11 cellular contexts compared by ENCODE assay signal in the genomic region with DNA sequence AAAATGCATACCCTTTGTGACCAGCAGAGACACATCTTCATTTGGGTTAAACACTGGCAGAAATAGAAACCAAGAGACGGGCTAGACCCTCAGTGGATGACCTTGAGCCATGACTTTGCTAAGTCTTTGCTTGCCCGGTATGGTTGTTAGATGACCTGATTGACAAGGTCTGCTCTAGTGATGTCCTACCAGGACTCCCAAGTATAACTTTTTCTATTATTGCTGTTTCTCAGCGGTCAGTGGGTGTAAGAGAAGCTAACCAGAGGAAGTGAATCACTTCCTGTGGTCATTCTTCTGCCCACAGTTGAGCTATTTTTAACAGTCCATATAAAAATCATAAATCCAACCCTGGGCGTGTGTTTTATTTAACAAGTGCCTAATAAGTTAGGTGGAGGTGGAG.
DNase-seq lines count a peak whose midpoint lies in the region; ATAC-seq and TF ChIP-seq lines count a peak whose summit lies in the region.
"Had no signal": no experiment of that assay in that cellular context is flagged by ENCODE, and none has a peak within 500 bp of the region (broad histone marks: within the 10 kb centered on the region; RNA-seq: fewer than 3 reads in every experiment).

No MANE protein-coding gene starts in this region.

- H3K27ac ChIP-seq in HCT116 (ENCODE audit: low read depth, low read length) (peak overlapping the region; percentile 8; the same call in 1 of the 2 replicates), SK-N-SH (ENCODE audit: low read depth in 2 of 2, low read length in 1 of 2) (no peak overlapping the region)
- H3K27ac ChIP-seq in CD8-positive, alpha-beta memory T cell (ENCODE audit: low read depth, low read length) = no peak overlapping the region
- H3K27ac ChIP-seq: skin epidermis had no signal

- H3K4me1 ChIP-seq in HCT116 (ENCODE audit: control insufficient read depth in 1 of 2, insufficient read depth in 2 of 2, low read length in 2 of 2) (peaks cover 15 to 36% of the 10 kb centered on the region in 2 experiments), SK-N-SH (ENCODE audit: control insufficient read depth in 1 of 2, insufficient read depth in 2 of 2, low read depth in 1 of 2, low read length in 1 of 2) (peaks cover 4 to 6% of the 10 kb centered on the region in 2 experiments; a peak in 2 of 4 replicates)
- no peaks in the 10 kb centered on the region for H3K4me1 ChIP-seq in CD8-positive, alpha-beta memory T cell (ENCODE audit: insufficient read depth, low read length)

- BruUV-seq in HCT116 (replicated peaks; lab: Mats Ljungman, UMichigan) = no TSS peak

- peak overlapping the region; percentile 77 for H3K4me2 ChIP-seq in HCT116 (ENCODE audit: low read length)
- H3K4me2 ChIP-seq in SK-N-SH = peak overlapping the region; percentile 34; the same call in 1 of the 2 replicates

- TF ChIP-seq CTCF in HCT116 (IDR thresholded peaks at IDR 0.05 in 2 of 3, conservative IDR thresholded peaks at IDR 0.05 in 1 of 3; ENCODE audit: borderline replicate concordance in 1 of 3, insufficient read depth in 1 of 3, low read depth in 2 of 3, low read length in 2 of 3) (no peak), SK-N-SH (IDR thresholded peaks at IDR 0.05) (no peak)

- H3K27me3 ChIP-seq in HCT116 (ENCODE audit: insufficient read depth, low read length) = no peaks in the 10 kb centered on the region
- H3K27me3 ChIP-seq in SK-N-SH (ENCODE audit: insufficient read depth) = peaks cover 16% of the 10 kb centered on the region; the same call in 1 of the 2 replicates
- H3K27me3 ChIP-seq in CD8-positive, alpha-beta memory T cell (ENCODE audit: insufficient read depth, low read length, poor library complexity, severe bottlenecking) = no peaks in the 10 kb centered on the region

- TF ChIP-seq EP300 in SK-N-SH (IDR thresholded peaks at IDR 0.05; ENCODE audit: borderline replicate concordance in 1 of 2, low read depth in 1 of 2, low read length in 1 of 2) = peak in 1 of 2 experiments; percentile 57; a peak in 1 of 4 replicates

- H2AFZ ChIP-seq in HCT116 (ENCODE audit: low read depth, low read length, poor library complexity, severe bottlenecking) = peak overlapping the region; percentile 50
- no peak overlapping the region for H2AFZ ChIP-seq in SK-N-SH (ENCODE audit: low read depth)

- ATAC-seq in HCT116 = peak; percentile 77
- no peak for ATAC-seq in GM21526 (IDR thresholded peaks at IDR 0.05; ENCODE audit: low FRiP score, unreplicated experiment)

- H3K4me3 ChIP-seq in HCT116 (replicated peaks in 1 of 2; ENCODE audit: low read depth in 1 of 2, low read length in 2 of 2) (peak overlapping the region in 1 of 2 experiments; percentile 43; a peak in 2 of 4 replicates), SK-N-SH (ENCODE audit: low read depth in 2 of 2, low read length in 1 of 2) (no peak overlapping the region)
- no peak overlapping the region for H3K4me3 ChIP-seq in CD8-positive, alpha-beta memory T cell (ENCODE audit: low read length)
- H3K4me3 ChIP-seq: skin epidermis had no signal

- no peaks in the 10 kb centered on the region for H3K4me1 Mint-ChIP-seq in CD8-positive, alpha-beta memory T cell

- 36% methylated on average over 4 of the region's 4 CpGs for WGBS in SK-N-SH (ENCODE audit: low lambda C conversion rate)

- no peaks in the 10 kb centered on the region for H3F3A ChIP-seq in SK-N-SH (replicated peaks; ENCODE audit: insufficient read depth)

- intact Hi-C loops in HCT116 (cut with micrococcal nuclease) = no loop called here

- RAD21 ChIA-PET in HCT116 (lab: Charles Lee; ENCODE audit: low non-redundant PET in 1 of 2, low total read pairs in 2 of 2, uncharacterized antibody in 2 of 2, unreplicated experiment in 2 of 2) = no interaction called here

- DNase-seq in COLO829 (ENCODE audit: low spot score) = peak; percentile 82
- DNase-seq in HCT116 (ENCODE audit: low read depth, low spot score) = no peak
- no peak for DNase-seq in SK-N-SH
- DNase-seq in iris pigment epithelial cell (ENCODE audit: low read depth) = peak; percentile 83
- DNase-seq in islet precursor cell = no peak
- no peak for DNase-seq in CD8-positive, alpha-beta memory T cell
- DNase-seq in NCI-H2081 treated with DMSO at 0.1 percent for 48 hours (lab: John Stamatoyannopoulos, UW) = no peak
- DNase-seq: activated CD4-positive, alpha-beta T cell treated with anti-CD3 and anti-CD28 coated beads, Interleukin-2, amount 50 U/mL, for 1 hour; DND-41 had no signal

- no peak for TF ChIP-seq POLR2A in HCT116 (IDR thresholded peaks at IDR 0.05; ENCODE audit: borderline replicate concordance, extremely low read depth, insufficient read depth, insufficient read length)

- H4K20me1 ChIP-seq in HCT116 (ENCODE audit: insufficient read depth) (no peaks in the 10 kb centered on the region), SK-N-SH (ENCODE audit: insufficient read depth) (no peaks in the 10 kb centered on the region)

- H3K9ac ChIP-seq in HCT116 (ENCODE audit: low read length) (no peak overlapping the region), SK-N-SH (no peak overlapping the region)

- H3K9me3 Mint-ChIP-seq in CD8-positive, alpha-beta memory T cell = peaks cover 0 to 2% (median 0%) of the 10 kb centered on the region in 5 donors

- POLR2A ChIA-PET in HCT116 (lab: Charles Lee) (interaction anchor here (1.5 kb wide), 1 partner anchor 32 kb away, joined by 3 read pairs; no protein-coding TSS in a partner anchor), SK-N-SH (lab: Yijun Ruan, JAX) (no interaction called here)
- POLR2A ChIA-PET in CD8-positive, alpha-beta memory T cell (lab: Charles Lee) = no interaction called here

- H3K9me2 ChIP-seq in HCT116 (ENCODE audit: insufficient read depth) (no peaks in the 10 kb centered on the region), SK-N-SH (no peaks in the 10 kb centered on the region)

- H3K36me3 ChIP-seq in HCT116 (ENCODE audit: control insufficient read depth in 1 of 2, insufficient read depth in 2 of 2, low read length in 2 of 2) (no peaks in the 10 kb centered on the region), SK-N-SH (replicated peaks in 1 of 2; ENCODE audit: control insufficient read depth in 1 of 2, insufficient read depth in 2 of 2, low read length in 1 of 2) (no peaks in the 10 kb centered on the region)
- no peaks in the 10 kb centered on the region for H3K36me3 ChIP-seq in CD8-positive, alpha-beta memory T cell (ENCODE audit: insufficient read depth, low read length)

- H3K27me3 Mint-ChIP-seq in CD8-positive, alpha-beta memory T cell = peaks cover 9 to 41% of the 10 kb centered on the region in 2 donors

- H3K9me3 ChIP-seq in HCT116 (ENCODE audit: control insufficient read depth in 1 of 2, insufficient read depth in 1 of 2, low read depth in 1 of 2, low read length in 2 of 2) (no peaks in the 10 kb centered on the region), SK-N-SH (no peaks in the 10 kb centered on the region)
- H3K9me3 ChIP-seq in CD8-positive, alpha-beta memory T cell (ENCODE audit: low read length) = no peaks in the 10 kb centered on the region

- H3K36me3 Mint-ChIP-seq in CD8-positive, alpha-beta memory T cell = no peaks in the 10 kb centered on the region

- 0 out of 2 replicates have a peak, but pooled peaks have one; percentile 5 for TF ChIP-seq RAD21 in HCT116 (IDR thresholded peaks at IDR 0.05; ENCODE audit: low read depth)
- no peak for TF ChIP-seq RAD21 in SK-N-SH (IDR thresholded peaks at IDR 0.05; ENCODE audit: low read length)

- CTCF ChIA-PET in HCT116 (lab: Charles Lee) = interaction anchor here (1.1 kb wide), 1 partner anchor 459 kb away, joined by 4 read pairs; no protein-coding TSS in a partner anchor
- CTCF ChIA-PET in SK-N-SH (lab: Yijun Ruan, JAX) = interaction anchor here (1.3 kb wide), 1 partner anchor 10 kb away, joined by 4 read pairs; no protein-coding TSS in a partner anchor
- CTCF ChIA-PET in CD8-positive, alpha-beta memory T cell (lab: Charles Lee) = no interaction called here

- H3K4me3 Mint-ChIP-seq in CD8-positive, alpha-beta memory T cell = no peak overlapping the region

- no peak overlapping the region for H3K27ac Mint-ChIP-seq in CD8-positive, alpha-beta memory T cell

- H3K79me2 ChIP-seq in HCT116 (ENCODE audit: insufficient read depth, low read length) (no peaks in the 10 kb centered on the region), SK-N-SH (ENCODE audit: insufficient read depth) (no peaks in the 10 kb centered on the region)

TF ChIP-seq in SK-N-SH, 30 proteins besides CTCF, POLR2A, EP300 and RAD21 (continues in another document):
- TF ChIP-seq TCF12 (IDR thresholded peaks at IDR 0.05) = peak; percentile 71
- peak; percentile 95 for TF ChIP-seq MEF2A (IDR thresholded peaks at IDR 0.05; ENCODE audit: borderline replicate concordance, low read depth)
- TF ChIP-seq JUND (IDR thresholded peaks at IDR 0.05) = peak; percentile 75
- TF ChIP-seq RXRA (IDR thresholded peaks at IDR 0.05; ENCODE audit: borderline replicate concordance, low read depth) = peak; percentile 54; the same call in 1 of the 2 replicates
- TF ChIP-seq NFIC (IDR thresholded peaks at IDR 0.05; ENCODE audit: borderline replicate concordance) = peak; percentile 30; the same call in 1 of the 2 replicates
- TF ChIP-seq GATA2 (CRISPR knock-in tag; IDR thresholded peaks at IDR 0.05) = no peak
- no peak for TF ChIP-seq EZH2phosphoT487 (IDR thresholded peaks at IDR 0.05; ENCODE audit: borderline replicate concordance, low read depth)
- TF ChIP-seq PBX3 (IDR thresholded peaks at IDR 0.05) = peak; percentile 58
- TF ChIP-seq TEAD4 (IDR thresholded peaks at IDR 0.05; ENCODE audit: borderline replicate concordance, insufficient read depth) = 0 out of 2 replicates have a peak, but pooled peaks have one; percentile 15
- peak; percentile 47; the same call in 1 of the 2 replicates for TF ChIP-seq FOSL2 (IDR thresholded peaks at IDR 0.05; ENCODE audit: borderline replicate concordance, low read depth)
- no peak for TF ChIP-seq SIN3A (IDR thresholded peaks at IDR 0.05; ENCODE audit: borderline replicate concordance, low read depth, low read length)

Comparison
In these comparisons a context has a peak if more than half of its experiments do, and no peak if none do; other contexts are left out.
1. DNase-seq: peak in COLO829 (single experiment) and iris pigment epithelial cell (single experiment); none in HCT116 (single experiment), SK-N-SH (single experiment), islet precursor cell (single experiment), CD8-positive, alpha-beta memory T cell (0 of 5) and NCI-H2081 treated with DMSO at 0.1 percent for 48 hours (single experiment).